8 cellular contexts compared by ENCODE assay signal in the genomic region with DNA sequence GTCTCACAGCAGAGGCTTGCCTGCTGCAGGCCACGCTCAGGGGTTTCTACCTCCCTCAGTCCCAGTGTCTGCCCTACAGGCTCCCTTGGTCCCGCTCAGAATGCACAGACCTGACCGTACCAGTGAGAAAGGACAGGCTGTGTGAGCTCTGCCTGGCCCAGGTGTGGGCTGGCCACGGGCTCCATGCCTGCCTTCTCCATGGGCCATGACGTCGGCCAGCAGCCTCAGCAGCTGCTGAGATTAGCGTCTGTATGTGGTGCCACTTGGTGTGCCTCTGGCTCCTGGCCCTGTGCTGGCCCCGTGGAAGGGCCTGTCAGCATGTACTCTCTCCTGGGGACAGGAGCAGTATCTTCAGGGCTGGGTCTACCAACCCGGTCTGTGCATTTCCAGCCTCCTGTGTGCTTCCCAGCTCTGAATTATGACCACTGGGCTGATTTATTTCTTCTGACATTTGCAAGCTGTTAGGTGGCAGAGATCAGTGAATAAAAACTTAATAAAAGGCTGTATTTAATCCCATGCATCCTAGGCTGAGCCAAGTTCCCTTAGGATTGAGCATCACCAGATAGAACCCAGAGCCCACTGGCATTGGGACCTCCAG. TPM values are rescaled to one million over a fixed set of nuclear protein-coding genes. Genes with fewer than 3 reads are reported as not detected.
DNase-seq lines count a peak whose midpoint lies in the region; ATAC-seq and TF ChIP-seq lines count a peak whose summit lies in the region.

No MANE protein-coding gene starts in this region.

- H3K4me1 ChIP-seq in BE2C (peaks cover 34% of the 10 kb centered on the region), body of pancreas (peaks cover 91% of the 10 kb centered on the region), muscle layer of duodenum (ENCODE audit: control insufficient read depth in 1 of 2, insufficient read depth in 2 of 2, low read length in 2 of 2) (peaks cover 50 to 63% of the 10 kb centered on the region in 2 donors)

- TF ChIP-seq CTCF in BE2C (IDR thresholded peaks at IDR 0.05; ENCODE audit: low read depth, low read length) (no peak), body of pancreas (IDR thresholded peaks at IDR 0.05) (no peak)

- H3K36me3 ChIP-seq in BE2C: peaks cover 7% of the 10 kb centered on the region
- H3K36me3 ChIP-seq in KOPT-K1 (ENCODE audit: insufficient read depth, low read length): peaks cover 23% of the 10 kb centered on the region
- H3K36me3 ChIP-seq in body of pancreas (replicated peaks in 1 of 2; ENCODE audit: insufficient read depth in 1 of 2, low read depth in 2 of 2): no peaks in the 10 kb centered on the region
- H3K36me3 ChIP-seq in muscle layer of duodenum (ENCODE audit: control insufficient read depth in 1 of 2, insufficient read depth in 2 of 2, low read length in 2 of 2): peaks cover 6 to 8% of the 10 kb centered on the region in 2 donors

- WGBS in body of pancreas, 2 donors: 0 to 11% methylated on average over 1 to 9 of the region's 9 CpGs

- ATAC-seq in body of pancreas (peak; percentile 93), HG02852 (IDR thresholded peaks at IDR 0.05; ENCODE audit: unreplicated experiment) (no peak)

- H3K4me3 ChIP-seq in BE2C (ENCODE audit: low read depth, low read length): no peak overlapping the region
- H3K4me3 ChIP-seq in body of pancreas: no peak overlapping the region
- peak overlapping the region in 1 of 2 donors; percentile 28 for H3K4me3 ChIP-seq in muscle layer of duodenum (ENCODE audit: low read depth in 1 of 2, low read length in 2 of 2)

- no peaks in the 10 kb centered on the region for H3K9me3 ChIP-seq in BE2C
- H3K9me3 ChIP-seq in KOPT-K1 (ENCODE audit: insufficient read depth, low read length, poor library complexity, severe bottlenecking): no peaks in the 10 kb centered on the region
- no peaks in the 10 kb centered on the region for H3K9me3 ChIP-seq in body of pancreas
- H3K9me3 ChIP-seq in muscle layer of duodenum (ENCODE audit: control insufficient read depth in 1 of 2, low read length in 2 of 2): no peaks in the 10 kb centered on the region

- DNase-seq in BE2C (peak; percentile 83), body of pancreas (peak; percentile 91 to 96 (median 94)), NOMO-1 treated with dmso at 0.1 percent for 144 hours (lab: John Stamatoyannopoulos, UW; ENCODE audit: unreplicated experiment) (no peak), AG08395 (ENCODE audit: low spot score) (no peak), NK-92 (lab: John Stamatoyannopoulos, UW; ENCODE audit: unreplicated experiment) (no peak)

- H3K27me3 ChIP-seq in BE2C: no peaks in the 10 kb centered on the region
- no peaks in the 10 kb centered on the region for H3K27me3 ChIP-seq in body of pancreas
- no peaks in the 10 kb centered on the region for H3K27me3 ChIP-seq in muscle layer of duodenum (ENCODE audit: low read depth, low read length)

- intact Hi-C loops in body of pancreas (cut with DNase I): no loop called here

- peak overlapping the region; percentile 93 for H3K27ac ChIP-seq in KOPT-K1 (ENCODE audit: low read depth, low read length, poor library complexity, severe bottlenecking)
- peak overlapping the region; percentile 86 to 97 (median 89) for H3K27ac ChIP-seq in body of pancreas
- H3K27ac ChIP-seq in muscle layer of duodenum (ENCODE audit: low read length): peak overlapping the region; percentile 61

- TF ChIP-seq POLR2A in body of pancreas (IDR thresholded peaks at IDR 0.05): peak; percentile 61 to 86 (median 83)

RNA-seq across cellular contexts. Expression of gene KLF13, which starts 25.7 kb away (rescaled TPM):
- 88.9 TPM for polyA plus RNA-seq in BE2C (2012; ENCODE audit: insufficient read depth, insufficient read length, low read depth)
- 10 to 100 TPM; 25.7 to 38.4 TPM for total RNA-seq in body of pancreas

Comparison
In these comparisons a context has a peak if more than half of its experiments do, and no peak if none do; other contexts are left out.
1. DNase-seq: peak in BE2C (single experiment) and body of pancreas (4 of 4); none in NOMO-1 treated with dmso at 0.1 percent for 144 hours (single experiment), AG08395 (single experiment) and NK-92 (single experiment).
2. Peak in every context shown above with its lines, with median percentiles within 50 percentile points of each other: H3K27ac ChIP-seq.